13 cellular contexts compared by ENCODE assay signal in the genomic region with DNA sequence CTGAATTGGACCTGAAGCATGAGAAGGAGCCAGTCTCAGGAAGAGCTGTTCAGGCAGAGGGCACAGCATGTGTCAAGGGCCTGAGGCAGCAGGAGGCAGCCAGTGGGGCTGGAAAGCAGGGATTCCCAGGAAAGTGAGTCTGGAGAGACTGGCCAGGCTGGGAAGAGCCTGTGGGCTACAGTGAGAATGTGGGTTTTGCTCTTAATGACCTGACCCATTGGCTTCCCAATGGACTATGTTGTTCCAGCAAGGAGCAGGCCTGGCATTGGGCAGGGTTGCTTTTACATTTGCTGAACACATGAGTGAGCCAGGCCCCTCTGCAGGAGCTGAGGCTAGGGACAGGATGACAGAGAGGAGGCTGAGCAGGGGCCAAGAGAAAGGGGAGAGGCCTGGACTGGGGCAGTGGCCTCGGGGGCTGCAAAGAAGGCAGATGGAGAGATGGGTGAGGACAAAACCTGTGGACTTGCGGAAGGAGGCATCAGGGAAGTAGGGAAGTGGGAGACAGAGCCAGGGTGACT.
"Had no signal": no experiment of that assay in that cellular context is flagged by ENCODE, and none has a peak within 500 bp of the region (broad histone marks: within the 10 kb centered on the region; RNA-seq: fewer than 3 reads in every experiment).

No MANE protein-coding gene starts in this region.

- H3K36me3 Mint-ChIP-seq: brain had no signal

- H3K27ac Mint-ChIP-seq: activated naive CD4-positive, alpha-beta T cell treated with anti-CD3 and anti-CD28 coated beads for 36 hours had no signal

- H3K4me1 ChIP-seq: lower lobe of right lung, psoas muscle had no signal

- H3K27ac ChIP-seq: lower lobe of right lung, psoas muscle, spleen had no signal

- H3K4me3 Mint-ChIP-seq: activated naive CD4-positive, alpha-beta T cell treated with anti-CD3 and anti-CD28 coated beads for 36 hours; brain had no signal

- H3K36me3 ChIP-seq: lower lobe of right lung, spleen had no signal

- DNase-seq: activated CD4-positive, alpha-beta T cell treated with anti-CD3 and anti-CD28 coated beads, Interleukin-2, amount 50 U/mL, for 4 hours; activated CD4-positive, CD25-positive, alpha-beta regulatory T cell treated with anti-CD3 and anti-CD28 coated beads, Interleukin-2, amount 50 U/mL, for 72 hours; activated naive CD4-positive, alpha-beta T cell treated with anti-CD3 and anti-CD28 coated beads for 36 hours; amniotic stem cell; cerebellar nuclear complex; lower lobe of right lung; midbrain; nucleus accumbens; psoas muscle; SIG-M5; spleen; stimulated activated CD4-positive, alpha-beta T cell treated with anti-CD3 and anti-CD28 coated beads, Interleukin-1b, Interleukin-23, amount 100 ng/mL, for 48 hours had no signal

- ATAC-seq: lower lobe of right lung, psoas muscle had no signal

- H3K4me3 ChIP-seq: lower lobe of right lung, psoas muscle, spleen had no signal
